1 cellular context compared by ENCODE assay signal in the genomic region with DNA sequence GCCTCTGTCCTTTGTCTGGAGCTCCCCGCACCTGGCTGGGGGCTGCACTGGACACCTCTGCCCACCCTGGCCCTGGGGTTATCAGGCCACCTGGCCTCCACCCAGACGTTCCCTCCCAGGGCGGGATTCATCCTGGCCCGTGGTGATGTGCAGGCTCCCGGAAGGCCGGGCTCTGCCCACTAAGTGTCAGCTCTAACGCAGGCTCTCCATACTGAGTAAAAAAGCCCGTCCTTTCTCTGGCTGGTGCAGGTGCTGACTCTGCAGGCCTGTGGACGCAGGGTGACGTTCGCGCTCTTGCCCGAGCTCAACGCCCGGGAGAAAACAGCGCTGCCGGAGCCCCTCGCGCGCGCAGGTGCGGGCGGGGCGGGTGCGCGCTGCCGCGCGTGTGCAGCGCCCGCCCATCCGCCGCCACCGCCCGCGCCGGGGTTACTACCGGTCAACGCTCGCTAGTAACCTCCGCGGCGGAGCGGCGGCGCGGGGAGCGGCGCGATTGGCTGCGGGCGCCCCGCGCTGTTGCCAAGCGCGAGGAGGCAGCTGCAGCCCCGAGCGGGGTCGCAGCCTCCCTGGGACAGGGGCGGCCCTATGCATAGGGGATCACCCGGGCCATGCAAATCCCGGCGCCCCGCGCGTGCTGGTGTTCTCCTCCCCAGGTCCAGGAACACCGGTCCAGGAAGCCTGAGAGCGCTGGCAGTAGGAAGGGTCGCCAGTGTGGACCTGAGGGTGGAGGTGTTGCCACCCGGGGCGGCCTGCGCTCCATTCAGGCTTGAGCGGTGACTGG.
TF ChIP-seq lines count a peak whose summit lies in the region.

No MANE protein-coding gene starts in this region.

TF ChIP-seq in K562, 482 proteins besides CTCF, POLR2A, EP300 and RAD21 (continued from another document):
- TF ChIP-seq MEIS2 (IDR thresholded peaks at IDR 0.05; ENCODE audit: partially characterized antibody) (peak; percentile 35), BHLHE40 (IDR thresholded peaks at IDR 0.05; ENCODE audit: low read length) (no peak), PHF20 (IDR thresholded peaks at IDR 0.05; ENCODE audit: partially characterized antibody) (no peak), TAF1 (IDR thresholded peaks at IDR 0.05; ENCODE audit: control insufficient read depth, extremely low read depth, insufficient read depth, low read length, severe bottlenecking) (no peak), E2F3 (CRISPR knock-in tag; IDR thresholded peaks at IDR 0.05) (no peak), FIP1L1 (IDR thresholded peaks at IDR 0.05; ENCODE audit: low read depth, low read length, poor library complexity, severe bottlenecking) (peak; percentile 27), DIDO1 (tag; IDR thresholded peaks at IDR 0.05; ENCODE audit: low read depth) (no peak), POLR3G (IDR thresholded peaks at IDR 0.05; ENCODE audit: extremely low read depth, insufficient read length, insufficient replicate concordance) (no peak), DMBX1 (CRISPR knock-in tag; IDR thresholded peaks at IDR 0.05; ENCODE audit: borderline replicate concordance) (no peak), ZNF431 (CRISPR knock-in tag; IDR thresholded peaks at IDR 0.05) (no peak), ERF (CRISPR knock-in tag; IDR thresholded peaks at IDR 0.05) (peak; percentile 13; the same call in 1 of the 2 replicates), MIER1 (IDR thresholded peaks at IDR 0.05; ENCODE audit: low read depth) (no peak), ZNF184 (CRISPR knock-in tag; IDR thresholded peaks at IDR 0.05) (no peak), TAF9B (IDR thresholded peaks at IDR 0.05; ENCODE audit: partially characterized antibody) (no peak), CEBPB (tag; IDR thresholded peaks at IDR 0.05) (no peak), ZNF766 (CRISPR knock-in tag; conservative IDR thresholded peaks at IDR 0.05) (no peak), NCOR1 (IDR thresholded peaks at IDR 0.05) (peak; percentile 40; the same call in 1 of the 2 replicates), PRPF4 (IDR thresholded peaks at IDR 0.05; ENCODE audit: insufficient read depth, low read depth, low read length, poor library complexity, severe bottlenecking) (no peak), CXXC5 (CRISPR knock-in tag; IDR thresholded peaks at IDR 0.05) (peak; percentile 66), ZFPM2 (CRISPR knock-in tag; IDR thresholded peaks at IDR 0.05) (no peak), PCBP2 (IDR thresholded peaks at IDR 0.05; ENCODE audit: low read depth, low read length, poor library complexity, severe bottlenecking) (no peak), MYBL2 (IDR thresholded peaks at IDR 0.05; ENCODE audit: low read depth) (no peak), MYBL2 (CRISPR knock-in tag; IDR thresholded peaks at IDR 0.05; ENCODE audit: borderline replicate concordance) (no peak), NR2F6 (CRISPR knock-in tag; IDR thresholded peaks at IDR 0.05) (no peak), CEBPG (CRISPR knock-in tag; IDR thresholded peaks at IDR 0.05) (no peak), CEBPG (tag; conservative IDR thresholded peaks at IDR 0.05 in 1 of 2, IDR thresholded peaks at IDR 0.05 in 1 of 2) (no peak), HMGN3 (IDR thresholded peaks at IDR 0.05; ENCODE audit: borderline replicate concordance, extremely low read depth, insufficient read length, low read depth, low read length) (no peak), ETV1 (tag; conservative IDR thresholded peaks at IDR 0.05; ENCODE audit: low read depth) (no peak), MAZ (CRISPR knock-in tag; conservative IDR thresholded peaks at IDR 0.05 in 1 of 2, IDR thresholded peaks at IDR 0.05 in 1 of 2) (peak in 1 of 2 experiments; percentile 51; a peak in 1 of 4 replicates), STAG1 (CRISPR knock-in tag; IDR thresholded peaks at IDR 0.05; ENCODE audit: borderline replicate concordance) (no peak), MECOM (CRISPR knock-in tag; IDR thresholded peaks at IDR 0.05) (no peak), RB1 (IDR thresholded peaks at IDR 0.05; ENCODE audit: low read depth) (peak; percentile 73), PURB (CRISPR knock-in tag; IDR thresholded peaks at IDR 0.05; ENCODE audit: low read depth) (no peak), EZH2 (IDR thresholded peaks at IDR 0.05; ENCODE audit: borderline replicate concordance, low read depth, low read length) (no peak), ZNF764 (CRISPR knock-in tag; IDR thresholded peaks at IDR 0.05; ENCODE audit: low read depth) (no peak), FOXA3 (CRISPR knock-in tag; conservative IDR thresholded peaks at IDR 0.05 in 1 of 2, IDR thresholded peaks at IDR 0.05 in 1 of 2) (no peak), ETV6 (IDR thresholded peaks at IDR 0.05; ENCODE audit: borderline replicate concordance in 1 of 2, low read depth in 2 of 2, low read length in 1 of 2) (no peak), ETV6 (CRISPR knock-in tag; IDR thresholded peaks at IDR 0.05; ENCODE audit: borderline replicate concordance) (no peak), ZNF165 (CRISPR knock-in tag; IDR thresholded peaks at IDR 0.05; ENCODE audit: borderline replicate concordance) (no peak), NRF1 (conservative IDR thresholded peaks at IDR 0.05 in 1 of 2, IDR thresholded peaks at IDR 0.05 in 1 of 2) (peak; percentile 86 to 90; a peak in 3 of 4 replicates)
- TF ChIP-seq, protein P1, sequence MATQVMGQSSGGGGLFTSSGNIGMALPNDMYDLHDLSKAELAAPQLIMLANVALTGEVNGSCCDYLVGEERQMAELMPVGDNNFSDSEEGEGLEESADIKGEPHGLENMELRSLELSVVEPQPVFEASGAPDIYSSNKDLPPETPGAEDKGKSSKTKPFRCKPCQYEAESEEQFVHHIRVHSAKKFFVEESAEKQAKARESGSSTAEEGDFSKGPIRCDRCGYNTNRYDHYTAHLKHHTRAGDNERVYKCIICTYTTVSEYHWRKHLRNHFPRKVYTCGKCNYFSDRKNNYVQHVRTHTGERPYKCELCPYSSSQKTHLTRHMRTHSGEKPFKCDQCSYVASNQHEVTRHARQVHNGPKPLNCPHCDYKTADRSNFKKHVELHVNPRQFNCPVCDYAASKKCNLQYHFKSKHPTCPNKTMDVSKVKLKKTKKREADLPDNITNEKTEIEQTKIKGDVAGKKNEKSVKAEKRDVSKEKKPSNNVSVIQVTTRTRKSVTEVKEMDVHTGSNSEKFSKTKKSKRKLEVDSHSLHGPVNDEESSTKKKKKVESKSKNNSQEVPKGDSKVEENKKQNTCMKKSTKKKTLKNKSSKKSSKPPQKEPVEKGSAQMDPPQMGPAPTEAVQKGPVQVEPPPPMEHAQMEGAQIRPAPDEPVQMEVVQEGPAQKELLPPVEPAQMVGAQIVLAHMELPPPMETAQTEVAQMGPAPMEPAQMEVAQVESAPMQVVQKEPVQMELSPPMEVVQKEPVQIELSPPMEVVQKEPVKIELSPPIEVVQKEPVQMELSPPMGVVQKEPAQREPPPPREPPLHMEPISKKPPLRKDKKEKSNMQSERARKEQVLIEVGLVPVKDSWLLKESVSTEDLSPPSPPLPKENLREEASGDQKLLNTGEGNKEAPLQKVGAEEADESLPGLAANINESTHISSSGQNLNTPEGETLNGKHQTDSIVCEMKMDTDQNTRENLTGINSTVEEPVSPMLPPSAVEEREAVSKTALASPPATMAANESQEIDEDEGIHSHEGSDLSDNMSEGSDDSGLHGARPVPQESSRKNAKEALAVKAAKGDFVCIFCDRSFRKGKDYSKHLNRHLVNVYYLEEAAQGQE (CRISPR knock-in tag; IDR thresholded peaks at IDR 0.05; ENCODE audit: low read depth): no peak
- TF ChIP-seq, protein P2, sequence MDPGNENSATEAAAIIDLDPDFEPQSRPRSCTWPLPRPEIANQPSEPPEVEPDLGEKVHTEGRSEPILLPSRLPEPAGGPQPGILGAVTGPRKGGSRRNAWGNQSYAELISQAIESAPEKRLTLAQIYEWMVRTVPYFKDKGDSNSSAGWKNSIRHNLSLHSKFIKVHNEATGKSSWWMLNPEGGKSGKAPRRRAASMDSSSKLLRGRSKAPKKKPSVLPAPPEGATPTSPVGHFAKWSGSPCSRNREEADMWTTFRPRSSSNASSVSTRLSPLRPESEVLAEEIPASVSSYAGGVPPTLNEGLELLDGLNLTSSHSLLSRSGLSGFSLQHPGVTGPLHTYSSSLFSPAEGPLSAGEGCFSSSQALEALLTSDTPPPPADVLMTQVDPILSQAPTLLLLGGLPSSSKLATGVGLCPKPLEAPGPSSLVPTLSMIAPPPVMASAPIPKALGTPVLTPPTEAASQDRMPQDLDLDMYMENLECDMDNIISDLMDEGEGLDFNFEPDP (CRISPR knock-in tag; IDR thresholded peaks at IDR 0.05): no peak
- TF ChIP-seq, protein P3, sequence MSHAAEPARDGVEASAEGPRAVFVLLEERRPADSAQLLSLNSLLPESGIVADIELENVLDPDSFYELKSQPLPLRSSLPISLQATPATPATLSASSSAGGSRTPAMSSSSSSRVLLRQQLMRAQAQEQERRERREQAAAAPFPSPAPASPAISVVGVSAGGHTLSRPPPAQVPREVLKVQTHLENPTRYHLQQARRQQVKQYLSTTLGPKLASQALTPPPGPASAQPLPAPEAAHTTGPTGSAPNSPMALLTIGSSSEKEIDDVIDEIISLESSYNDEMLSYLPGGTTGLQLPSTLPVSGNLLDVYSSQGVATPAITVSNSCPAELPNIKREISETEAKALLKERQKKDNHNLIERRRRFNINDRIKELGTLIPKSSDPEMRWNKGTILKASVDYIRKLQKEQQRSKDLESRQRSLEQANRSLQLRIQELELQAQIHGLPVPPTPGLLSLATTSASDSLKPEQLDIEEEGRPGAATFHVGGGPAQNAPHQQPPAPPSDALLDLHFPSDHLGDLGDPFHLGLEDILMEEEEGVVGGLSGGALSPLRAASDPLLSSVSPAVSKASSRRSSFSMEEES (CRISPR knock-in tag; IDR thresholded peaks at IDR 0.05): no peak
- TF ChIP-seq, protein P4, sequence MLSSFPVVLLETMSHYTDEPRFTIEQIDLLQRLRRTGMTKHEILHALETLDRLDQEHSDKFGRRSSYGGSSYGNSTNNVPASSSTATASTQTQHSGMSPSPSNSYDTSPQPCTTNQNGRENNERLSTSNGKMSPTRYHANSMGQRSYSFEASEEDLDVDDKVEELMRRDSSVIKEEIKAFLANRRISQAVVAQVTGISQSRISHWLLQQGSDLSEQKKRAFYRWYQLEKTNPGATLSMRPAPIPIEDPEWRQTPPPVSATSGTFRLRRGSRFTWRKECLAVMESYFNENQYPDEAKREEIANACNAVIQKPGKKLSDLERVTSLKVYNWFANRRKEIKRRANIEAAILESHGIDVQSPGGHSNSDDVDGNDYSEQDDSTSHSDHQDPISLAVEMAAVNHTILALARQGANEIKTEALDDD (IDR thresholded peaks at IDR 0.05): no peak
- TF ChIP-seq, protein P5, sequence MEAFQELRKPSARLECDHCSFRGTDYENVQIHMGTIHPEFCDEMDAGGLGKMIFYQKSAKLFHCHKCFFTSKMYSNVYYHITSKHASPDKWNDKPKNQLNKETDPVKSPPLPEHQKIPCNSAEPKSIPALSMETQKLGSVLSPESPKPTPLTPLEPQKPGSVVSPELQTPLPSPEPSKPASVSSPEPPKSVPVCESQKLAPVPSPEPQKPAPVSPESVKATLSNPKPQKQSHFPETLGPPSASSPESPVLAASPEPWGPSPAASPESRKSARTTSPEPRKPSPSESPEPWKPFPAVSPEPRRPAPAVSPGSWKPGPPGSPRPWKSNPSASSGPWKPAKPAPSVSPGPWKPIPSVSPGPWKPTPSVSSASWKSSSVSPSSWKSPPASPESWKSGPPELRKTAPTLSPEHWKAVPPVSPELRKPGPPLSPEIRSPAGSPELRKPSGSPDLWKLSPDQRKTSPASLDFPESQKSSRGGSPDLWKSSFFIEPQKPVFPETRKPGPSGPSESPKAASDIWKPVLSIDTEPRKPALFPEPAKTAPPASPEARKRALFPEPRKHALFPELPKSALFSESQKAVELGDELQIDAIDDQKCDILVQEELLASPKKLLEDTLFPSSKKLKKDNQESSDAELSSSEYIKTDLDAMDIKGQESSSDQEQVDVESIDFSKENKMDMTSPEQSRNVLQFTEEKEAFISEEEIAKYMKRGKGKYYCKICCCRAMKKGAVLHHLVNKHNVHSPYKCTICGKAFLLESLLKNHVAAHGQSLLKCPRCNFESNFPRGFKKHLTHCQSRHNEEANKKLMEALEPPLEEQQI (IDR thresholded peaks at IDR 0.05): no peak
- TF ChIP-seq, protein P6, sequence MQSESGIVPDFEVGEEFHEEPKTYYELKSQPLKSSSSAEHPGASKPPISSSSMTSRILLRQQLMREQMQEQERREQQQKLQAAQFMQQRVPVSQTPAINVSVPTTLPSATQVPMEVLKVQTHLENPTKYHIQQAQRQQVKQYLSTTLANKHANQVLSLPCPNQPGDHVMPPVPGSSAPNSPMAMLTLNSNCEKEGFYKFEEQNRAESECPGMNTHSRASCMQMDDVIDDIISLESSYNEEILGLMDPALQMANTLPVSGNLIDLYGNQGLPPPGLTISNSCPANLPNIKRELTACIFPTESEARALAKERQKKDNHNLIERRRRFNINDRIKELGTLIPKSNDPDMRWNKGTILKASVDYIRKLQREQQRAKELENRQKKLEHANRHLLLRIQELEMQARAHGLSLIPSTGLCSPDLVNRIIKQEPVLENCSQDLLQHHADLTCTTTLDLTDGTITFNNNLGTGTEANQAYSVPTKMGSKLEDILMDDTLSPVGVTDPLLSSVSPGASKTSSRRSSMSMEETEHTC (IDR thresholded peaks at IDR 0.05): no peak
